1 cellular context compared by ENCODE assay signal in the genomic region with DNA sequence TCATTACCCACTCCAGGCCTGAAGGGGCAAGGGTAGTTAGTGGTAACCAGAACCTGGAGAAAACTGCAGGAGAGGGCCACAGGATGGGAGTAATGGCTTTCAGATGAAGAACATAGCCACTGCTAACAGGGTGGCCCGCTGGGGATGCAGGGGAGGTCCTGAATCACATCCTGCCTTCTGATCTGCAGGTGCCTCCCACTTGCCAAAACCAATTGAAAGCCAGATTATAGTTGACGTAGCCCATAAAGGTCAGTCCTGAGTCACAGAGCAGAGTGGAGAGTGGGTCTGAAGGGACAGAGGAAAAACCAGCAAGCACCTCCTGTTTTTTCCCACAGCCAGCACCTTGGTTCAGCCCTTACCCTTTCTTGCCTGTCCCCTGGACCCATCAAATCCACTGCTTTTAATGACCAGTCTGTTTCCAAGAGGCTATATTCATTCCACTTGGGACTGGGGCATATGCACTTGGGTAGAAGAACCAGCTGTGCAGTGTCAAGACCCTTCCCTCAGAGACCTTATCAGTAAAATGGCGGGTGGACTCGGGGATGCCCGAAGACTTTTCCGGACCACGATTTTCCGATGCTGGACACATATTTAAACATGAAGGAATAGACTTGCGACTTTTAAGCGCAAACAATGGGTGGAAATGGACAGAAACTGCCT.
TF ChIP-seq lines count a peak whose summit lies in the region.

No MANE protein-coding gene starts in this region.

TF ChIP-seq in HCT116, 20 proteins besides CTCF, POLR2A, EP300 and RAD21:
- TF ChIP-seq ELF1 (IDR thresholded peaks at IDR 0.05; ENCODE audit: borderline replicate concordance, low read depth): no peak
- peak; percentile 46; the same call in 1 of the 2 replicates for TF ChIP-seq SP1 (IDR thresholded peaks at IDR 0.05; ENCODE audit: low read depth)
- TF ChIP-seq POLR2AphosphoS5 (IDR thresholded peaks at IDR 0.05; ENCODE audit: low read depth, low read length): peak; percentile 94
- no peak for TF ChIP-seq EGR1 (IDR thresholded peaks at IDR 0.05; ENCODE audit: low read depth)
- no peak for TF ChIP-seq FOSL1 (IDR thresholded peaks at IDR 0.05; ENCODE audit: low read depth)
- peak; percentile 12; the same call in 1 of the 2 replicates for TF ChIP-seq SIN3A (IDR thresholded peaks at IDR 0.05; ENCODE audit: low read depth)
- no peak for TF ChIP-seq CEBPB (IDR thresholded peaks at IDR 0.05; ENCODE audit: low read depth)
- TF ChIP-seq, protein P1, sequence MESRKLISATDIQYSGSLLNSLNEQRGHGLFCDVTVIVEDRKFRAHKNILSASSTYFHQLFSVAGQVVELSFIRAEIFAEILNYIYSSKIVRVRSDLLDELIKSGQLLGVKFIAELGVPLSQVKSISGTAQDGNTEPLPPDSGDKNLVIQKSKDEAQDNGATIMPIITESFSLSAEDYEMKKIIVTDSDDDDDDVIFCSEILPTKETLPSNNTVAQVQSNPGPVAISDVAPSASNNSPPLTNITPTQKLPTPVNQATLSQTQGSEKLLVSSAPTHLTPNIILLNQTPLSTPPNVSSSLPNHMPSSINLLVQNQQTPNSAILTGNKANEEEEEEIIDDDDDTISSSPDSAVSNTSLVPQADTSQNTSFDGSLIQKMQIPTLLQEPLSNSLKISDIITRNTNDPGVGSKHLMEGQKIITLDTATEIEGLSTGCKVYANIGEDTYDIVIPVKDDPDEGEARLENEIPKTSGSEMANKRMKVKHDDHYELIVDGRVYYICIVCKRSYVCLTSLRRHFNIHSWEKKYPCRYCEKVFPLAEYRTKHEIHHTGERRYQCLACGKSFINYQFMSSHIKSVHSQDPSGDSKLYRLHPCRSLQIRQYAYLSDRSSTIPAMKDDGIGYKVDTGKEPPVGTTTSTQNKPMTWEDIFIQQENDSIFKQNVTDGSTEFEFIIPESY (IDR thresholded peaks at IDR 0.05; ENCODE audit: extremely low read depth, insufficient replicate concordance, low read length): no peak
- TF ChIP-seq ZFX (IDR thresholded peaks at IDR 0.05): no peak
- no peak for TF ChIP-seq EZH2 (IDR thresholded peaks at IDR 0.05)
- TF ChIP-seq, protein P2, sequence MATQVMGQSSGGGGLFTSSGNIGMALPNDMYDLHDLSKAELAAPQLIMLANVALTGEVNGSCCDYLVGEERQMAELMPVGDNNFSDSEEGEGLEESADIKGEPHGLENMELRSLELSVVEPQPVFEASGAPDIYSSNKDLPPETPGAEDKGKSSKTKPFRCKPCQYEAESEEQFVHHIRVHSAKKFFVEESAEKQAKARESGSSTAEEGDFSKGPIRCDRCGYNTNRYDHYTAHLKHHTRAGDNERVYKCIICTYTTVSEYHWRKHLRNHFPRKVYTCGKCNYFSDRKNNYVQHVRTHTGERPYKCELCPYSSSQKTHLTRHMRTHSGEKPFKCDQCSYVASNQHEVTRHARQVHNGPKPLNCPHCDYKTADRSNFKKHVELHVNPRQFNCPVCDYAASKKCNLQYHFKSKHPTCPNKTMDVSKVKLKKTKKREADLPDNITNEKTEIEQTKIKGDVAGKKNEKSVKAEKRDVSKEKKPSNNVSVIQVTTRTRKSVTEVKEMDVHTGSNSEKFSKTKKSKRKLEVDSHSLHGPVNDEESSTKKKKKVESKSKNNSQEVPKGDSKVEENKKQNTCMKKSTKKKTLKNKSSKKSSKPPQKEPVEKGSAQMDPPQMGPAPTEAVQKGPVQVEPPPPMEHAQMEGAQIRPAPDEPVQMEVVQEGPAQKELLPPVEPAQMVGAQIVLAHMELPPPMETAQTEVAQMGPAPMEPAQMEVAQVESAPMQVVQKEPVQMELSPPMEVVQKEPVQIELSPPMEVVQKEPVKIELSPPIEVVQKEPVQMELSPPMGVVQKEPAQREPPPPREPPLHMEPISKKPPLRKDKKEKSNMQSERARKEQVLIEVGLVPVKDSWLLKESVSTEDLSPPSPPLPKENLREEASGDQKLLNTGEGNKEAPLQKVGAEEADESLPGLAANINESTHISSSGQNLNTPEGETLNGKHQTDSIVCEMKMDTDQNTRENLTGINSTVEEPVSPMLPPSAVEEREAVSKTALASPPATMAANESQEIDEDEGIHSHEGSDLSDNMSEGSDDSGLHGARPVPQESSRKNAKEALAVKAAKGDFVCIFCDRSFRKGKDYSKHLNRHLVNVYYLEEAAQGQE (IDR thresholded peaks at IDR 0.05; ENCODE audit: low read depth): no peak
- TF ChIP-seq TCF7L2 (IDR thresholded peaks at IDR 0.05; ENCODE audit: borderline replicate concordance, extremely low read depth, insufficient read depth, insufficient read length): peak; percentile 53
- TF ChIP-seq SRF (IDR thresholded peaks at IDR 0.05; ENCODE audit: low read depth): no peak
- TF ChIP-seq YY1 (IDR thresholded peaks at IDR 0.05; ENCODE audit: extremely low read depth, insufficient replicate concordance, low read depth, low read length): no peak
- TF ChIP-seq JUND (IDR thresholded peaks at IDR 0.05): no peak
- TF ChIP-seq, protein P3, sequence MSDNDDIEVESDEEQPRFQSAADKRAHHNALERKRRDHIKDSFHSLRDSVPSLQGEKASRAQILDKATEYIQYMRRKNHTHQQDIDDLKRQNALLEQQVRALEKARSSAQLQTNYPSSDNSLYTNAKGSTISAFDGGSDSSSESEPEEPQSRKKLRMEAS (IDR thresholded peaks at IDR 0.05): no peak
- TF ChIP-seq, protein P4, sequence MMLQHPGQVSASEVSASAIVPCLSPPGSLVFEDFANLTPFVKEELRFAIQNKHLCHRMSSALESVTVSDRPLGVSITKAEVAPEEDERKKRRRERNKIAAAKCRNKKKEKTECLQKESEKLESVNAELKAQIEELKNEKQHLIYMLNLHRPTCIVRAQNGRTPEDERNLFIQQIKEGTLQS (IDR thresholded peaks at IDR 0.05): no peak
TF ChIP-seq in HCT116: peak in this region for 4.
